8 cellular contexts compared by ENCODE assay signal in genomic region chrX:1591863-1592127, GRCh38. TPM values are rescaled to one million over a fixed set of nuclear protein-coding genes. Genes with fewer than 3 reads are reported as not detected.
DNase-seq lines count a peak whose midpoint lies in the region; ATAC-seq lines count a peak whose summit lies in the region.

No MANE protein-coding gene starts in this region.

- peaks cover 7% of the 10 kb centered on the region for H3K4me1 Mint-ChIP-seq in activated naive CD8-positive, alpha-beta T cell treated with anti-CD3 and anti-CD28 coated beads, Interleukin-2, amount 10 ng/mL, durations not matched to agents 7 days and 5 days

- H3K27ac Mint-ChIP-seq in activated naive CD8-positive, alpha-beta T cell treated with anti-CD3 and anti-CD28 coated beads, Interleukin-2, amount 10 ng/mL, durations not matched to agents 7 days and 5 days, result peak overlapping the region; percentile 94

- H3K36me3 Mint-ChIP-seq in activated naive CD8-positive, alpha-beta T cell treated with anti-CD3 and anti-CD28 coated beads, Interleukin-2, amount 10 ng/mL, durations not matched to agents 7 days and 5 days, result peaks cover 16% of the 10 kb centered on the region

- peak; percentile 4 to 7 for ATAC-seq in activated CD4-positive, CD25-positive, alpha-beta regulatory T cell treated with anti-CD3 and anti-CD28 coated beads, Interleukin-2, amount 50 U/mL, for 24 hours
- no peak for ATAC-seq in activated naive CD8-positive, alpha-beta T cell treated with anti-CD3 and anti-CD28 coated beads, Interleukin-2, amount 10 ng/mL, durations not matched to agents 7 days and 5 days (ENCODE audit: low read depth)

- peak overlapping the region; percentile 97 for H3K4me3 Mint-ChIP-seq in activated naive CD8-positive, alpha-beta T cell treated with anti-CD3 and anti-CD28 coated beads, Interleukin-2, amount 10 ng/mL, durations not matched to agents 7 days and 5 days

- no peaks in the 10 kb centered on the region for H3K27me3 Mint-ChIP-seq in activated naive CD8-positive, alpha-beta T cell treated with anti-CD3 and anti-CD28 coated beads, Interleukin-2, amount 10 ng/mL, durations not matched to agents 7 days and 5 days

- H3K27ac ChIP-seq in substantia nigra (ENCODE audit: low read depth, low read length, poor library complexity, severe bottlenecking), result peak overlapping the region; percentile 53

- POLR2A ChIA-PET in activated naive CD8-positive, alpha-beta T cell treated with anti-CD3 and anti-CD28 coated beads, Interleukin-2, amount 10 ng/mL, durations not matched to agents 7 days and 5 days (lab: Charles Lee), result no interaction called here

- H3K9me3 Mint-ChIP-seq in activated naive CD8-positive, alpha-beta T cell treated with anti-CD3 and anti-CD28 coated beads, Interleukin-2, amount 10 ng/mL, durations not matched to agents 7 days and 5 days, result no peaks in the 10 kb centered on the region

- no peak for DNase-seq in activated CD4-positive, CD25-positive, alpha-beta regulatory T cell (lab: John Stamatoyannopoulos, UW)
- DNase-seq in activated naive CD8-positive, alpha-beta T cell treated with anti-CD3 and anti-CD28 coated beads, Interleukin-2, amount 10 ng/mL, durations not matched to agents 7 days and 5 days, result no peak
- peak; percentile 58 for DNase-seq in islet precursor cell
- peak in 1 of 49 donors; percentile 47 for DNase-seq in substantia nigra (lab: John Stamatoyannopoulos, UW)
- DNase-seq in germinal center (ENCODE audit: low spot score), result no peak
- no peak for DNase-seq in NCI-H69 (lab: John Stamatoyannopoulos, UW)
- DNase-seq in GDM1 (lab: John Stamatoyannopoulos, UW), result no peak

RNA-seq across cellular contexts. Expression of gene AKAP17A, which starts 0.4 kb away (rescaled TPM):
- total RNA-seq in activated naive CD8-positive, alpha-beta T cell treated with anti-CD3 and anti-CD28 coated beads, Interleukin-2, amount 10 ng/mL, durations not matched to agents 7 days and 5 days, result 10 to 100 TPM; 87.8 to 88.1 TPM

RNA-seq across cellular contexts. Expression of gene ASMT, which starts 23.1 kb away (rescaled TPM):
- total RNA-seq in activated naive CD8-positive, alpha-beta T cell treated with anti-CD3 and anti-CD28 coated beads, Interleukin-2, amount 10 ng/mL, durations not matched to agents 7 days and 5 days, result not detected

RNA-seq across cellular contexts. Expression of gene P2RY8, which starts 54.8 kb away (rescaled TPM):
- total RNA-seq in activated naive CD8-positive, alpha-beta T cell treated with anti-CD3 and anti-CD28 coated beads, Interleukin-2, amount 10 ng/mL, durations not matched to agents 7 days and 5 days, result 10 to 100 TPM; 87.6 to 92.4 TPM
